23 cellular contexts compared by ENCODE assay signal in the genomic region with DNA sequence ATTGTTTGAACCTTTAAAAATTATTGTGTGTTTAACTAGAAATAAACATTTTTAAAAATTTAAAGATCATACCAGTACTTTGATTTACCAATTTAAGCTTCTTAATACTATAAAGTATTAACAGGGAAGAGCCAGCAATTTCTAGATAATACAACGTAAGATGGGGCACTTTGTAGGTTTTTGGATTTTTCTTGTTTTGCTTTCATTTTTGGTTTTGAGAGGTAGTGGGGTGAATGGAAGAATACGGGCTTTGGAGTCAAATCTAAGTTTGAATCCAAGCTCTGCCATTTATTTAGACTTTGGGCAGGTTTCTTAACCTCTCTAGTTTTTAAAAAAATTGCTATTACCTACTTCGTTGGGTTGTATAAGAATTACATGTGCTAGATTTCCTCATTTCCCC. TPM values are rescaled to one million over a fixed set of nuclear protein-coding genes. Genes with fewer than 3 reads are reported as not detected.
DNase-seq lines count a peak whose midpoint lies in the region; ATAC-seq and TF ChIP-seq lines count a peak whose summit lies in the region.
"Had no signal": no experiment of that assay in that cellular context is flagged by ENCODE, and none has a peak within 500 bp of the region (broad histone marks: within the 10 kb centered on the region; RNA-seq: fewer than 3 reads in every experiment).

No MANE protein-coding gene starts in this region.

- H3K27me3 ChIP-seq in OCI-LY3 (ENCODE audit: low read depth, low read length) (no peaks in the 10 kb centered on the region), A673 (replicated peaks; ENCODE audit: insufficient read depth, low read depth, low read length, poor library complexity) (no peaks in the 10 kb centered on the region)
- H3K27me3 ChIP-seq: esophagus muscularis mucosa, gastroesophageal sphincter, neural progenitor cell had no signal

- intact Hi-C loops in dendritic cell treated with granulocyte-macrophage colony-stimulating factor and Interleukin-4, amounts not matched to agents 40 ng/mL and 50 ng/mL, for 4 days (cut with micrococcal nuclease), result no loop called here
- intact Hi-C loops in A673 (cut with micrococcal nuclease; ENCODE audit: unreplicated experiment), result no loop called here

- H3K4me1 Mint-ChIP-seq in activated naive CD8-positive, alpha-beta T cell treated with anti-CD3 and anti-CD28 coated beads, Interleukin-2, amount 10 ng/mL, durations not matched to agents 7 days and 5 days, result peaks cover 6% of the 10 kb centered on the region
- H3K4me1 Mint-ChIP-seq in activated naive CD8-positive, alpha-beta T cell treated with anti-CD3 and anti-CD28 coated beads for 36 hours, result peaks cover 1% of the 10 kb centered on the region
- H3K4me1 Mint-ChIP-seq in dendritic cell treated with granulocyte-macrophage colony-stimulating factor and Interleukin-4, amounts not matched to agents 40 ng/mL and 50 ng/mL, for 4 days (ENCODE audit: low read depth), result peaks cover 6% of the 10 kb centered on the region
- H3K4me1 Mint-ChIP-seq in stimulated activated naive CD8-positive, alpha-beta T cell treated with anti-CD3 and anti-CD28 coated beads, Interleukin-15, amount 100 ng/mL, for 72 hours, result peaks cover 12% of the 10 kb centered on the region

- H3K4me3 ChIP-seq in OCI-LY3 (ENCODE audit: low read length) (peak overlapping the region; percentile 31), A673 (ENCODE audit: low read depth, low read length, poor library complexity, severe bottlenecking) (no peak overlapping the region), coronary artery (no peak overlapping the region)
- H3K4me3 ChIP-seq: esophagus muscularis mucosa, gastroesophageal sphincter, neural progenitor cell, psoas muscle, thoracic aorta had no signal

- POLR2A ChIA-PET in activated naive CD8-positive, alpha-beta T cell treated with anti-CD3 and anti-CD28 coated beads, Interleukin-2, amount 10 ng/mL, durations not matched to agents 7 days and 5 days (lab: Charles Lee), result no interaction called here
- POLR2A ChIA-PET in A673 (lab: Charles Lee; ENCODE audit: low non-redundant PET), result no interaction called here

- no peaks in the 10 kb centered on the region for H3K79me2 ChIP-seq in OCI-LY3 (ENCODE audit: low read length)

- DNase-seq in activated naive CD8-positive, alpha-beta T cell treated with anti-CD3 and anti-CD28 coated beads, Interleukin-2, amount 10 ng/mL, durations not matched to agents 7 days and 5 days, result no peak
- DNase-seq in activated naive CD8-positive, alpha-beta T cell treated with anti-CD3 and anti-CD28 coated beads for 36 hours, result no peak
- no peak for DNase-seq in stimulated activated naive CD8-positive, alpha-beta T cell treated with anti-CD3 and anti-CD28 coated beads, Interleukin-15, amount 100 ng/mL, for 72 hours
- no peak for DNase-seq in A673 (ENCODE audit: low spot score)
- no peak for DNase-seq in iPS-NIHi7 (ENCODE audit: extremely low spot score)
- DNase-seq in coronary artery (ENCODE audit: low spot score), result no peak
- DNase-seq: anterior cingulate cortex; caudate nucleus; effector CD4-positive, alpha-beta T cell; KG1; midbrain; NCI-H1105; NCI-H2081; psoas muscle; small intestine; stimulated activated CD4-positive, alpha-beta T cell treated with anti-CD3 and anti-CD28 coated beads, Interleukin-4, amount 100 ng/mL, for 4 hours had no signal

- no peak for ATAC-seq in activated naive CD8-positive, alpha-beta T cell treated with anti-CD3 and anti-CD28 coated beads, Interleukin-2, amount 10 ng/mL, durations not matched to agents 7 days and 5 days (ENCODE audit: low read depth)
- no peak for ATAC-seq in stimulated activated naive CD8-positive, alpha-beta T cell treated with anti-CD3 and anti-CD28 coated beads, Interleukin-15, amount 100 ng/mL, for 72 hours
- ATAC-seq: gastroesophageal sphincter, psoas muscle had no signal

- CTCF ChIA-PET in A673 (lab: Charles Lee), result no interaction called here

- no peaks in the 10 kb centered on the region for H3K9me3 Mint-ChIP-seq in activated naive CD8-positive, alpha-beta T cell treated with anti-CD3 and anti-CD28 coated beads, Interleukin-2, amount 10 ng/mL, durations not matched to agents 7 days and 5 days
- no peaks in the 10 kb centered on the region for H3K9me3 Mint-ChIP-seq in activated naive CD8-positive, alpha-beta T cell treated with anti-CD3 and anti-CD28 coated beads for 36 hours
- H3K9me3 Mint-ChIP-seq in dendritic cell treated with granulocyte-macrophage colony-stimulating factor and Interleukin-4, amounts not matched to agents 40 ng/mL and 50 ng/mL, for 4 days, result no peaks in the 10 kb centered on the region
- no peaks in the 10 kb centered on the region for H3K9me3 Mint-ChIP-seq in stimulated activated naive CD8-positive, alpha-beta T cell treated with anti-CD3 and anti-CD28 coated beads, Interleukin-15, amount 100 ng/mL, for 72 hours
- H3K9me3 Mint-ChIP-seq: activated T-helper 2 cell treated with anti-CD3 and anti-CD28 coated beads, Interferon-gamma antibody, Interleukin-2, Interleukin-4, amounts not matched to agents 10 μg/mL and 5 μg/mL and 100 μg/mL, durations not matched to agents 14 hours and 24 hours and 36 hours; neural progenitor cell had no signal

- H3K27ac ChIP-seq in OCI-LY3 (ENCODE audit: low read length), result no peak overlapping the region
- H3K27ac ChIP-seq in A673 (ENCODE audit: low read depth, low read length, poor library complexity, severe bottlenecking), result no peak overlapping the region
- H3K27ac ChIP-seq in coronary artery, result no peak overlapping the region
- H3K27ac ChIP-seq: esophagus muscularis mucosa, gastroesophageal sphincter, neural progenitor cell, psoas muscle, thoracic aorta had no signal

- no peak overlapping the region for H3K27ac Mint-ChIP-seq in activated naive CD8-positive, alpha-beta T cell treated with anti-CD3 and anti-CD28 coated beads, Interleukin-2, amount 10 ng/mL, durations not matched to agents 7 days and 5 days
- no peak overlapping the region for H3K27ac Mint-ChIP-seq in activated naive CD8-positive, alpha-beta T cell treated with anti-CD3 and anti-CD28 coated beads for 36 hours
- peak overlapping the region; percentile 54 for H3K27ac Mint-ChIP-seq in dendritic cell treated with granulocyte-macrophage colony-stimulating factor and Interleukin-4, amounts not matched to agents 40 ng/mL and 50 ng/mL, for 4 days
- peak overlapping the region; percentile 27 to 59 for H3K27ac Mint-ChIP-seq in stimulated activated naive CD8-positive, alpha-beta T cell treated with anti-CD3 and anti-CD28 coated beads, Interleukin-15, amount 100 ng/mL, for 72 hours
- H3K27ac Mint-ChIP-seq: activated T-helper 2 cell treated with anti-CD3 and anti-CD28 coated beads, Interferon-gamma antibody, Interleukin-2, Interleukin-4, amounts not matched to agents 10 μg/mL and 5 μg/mL and 100 μg/mL, durations not matched to agents 14 hours and 24 hours and 36 hours; neural progenitor cell had no signal

- TF ChIP-seq CTCF in OCI-LY3 (IDR thresholded peaks at IDR 0.05; ENCODE audit: low read depth, low read length), result no peak
- TF ChIP-seq CTCF in A673 (conservative IDR thresholded peaks at IDR 0.05; ENCODE audit: low read depth, low read length), result no peak
- no peak for TF ChIP-seq CTCF in coronary artery (IDR thresholded peaks at IDR 0.05)

- peak overlapping the region; percentile 38 for H3K4me2 ChIP-seq in OCI-LY3 (ENCODE audit: low read length)
- H3K4me2 ChIP-seq: neural progenitor cell had no signal

- no peaks in the 10 kb centered on the region for H3K9me3 ChIP-seq in OCI-LY3 (ENCODE audit: insufficient read depth, low read length)
- H3K9me3 ChIP-seq in A673 (ENCODE audit: low read depth, low read length, poor library complexity, severe bottlenecking), result no peaks in the 10 kb centered on the region
- H3K9me3 ChIP-seq: esophagus muscularis mucosa, gastroesophageal sphincter, psoas muscle, thoracic aorta had no signal

- H4K20me1 ChIP-seq in OCI-LY3 (ENCODE audit: insufficient read depth, low read length), result no peaks in the 10 kb centered on the region

- no peaks in the 10 kb centered on the region for H3K27me3 Mint-ChIP-seq in activated naive CD8-positive, alpha-beta T cell treated with anti-CD3 and anti-CD28 coated beads, Interleukin-2, amount 10 ng/mL, durations not matched to agents 7 days and 5 days
- H3K27me3 Mint-ChIP-seq in activated naive CD8-positive, alpha-beta T cell treated with anti-CD3 and anti-CD28 coated beads for 36 hours, result no peaks in the 10 kb centered on the region
- H3K27me3 Mint-ChIP-seq in dendritic cell treated with granulocyte-macrophage colony-stimulating factor and Interleukin-4, amounts not matched to agents 40 ng/mL and 50 ng/mL, for 4 days, result no peaks in the 10 kb centered on the region
- H3K27me3 Mint-ChIP-seq in stimulated activated naive CD8-positive, alpha-beta T cell treated with anti-CD3 and anti-CD28 coated beads, Interleukin-15, amount 100 ng/mL, for 72 hours, result no peaks in the 10 kb centered on the region

- H3K4me3 Mint-ChIP-seq in activated naive CD8-positive, alpha-beta T cell treated with anti-CD3 and anti-CD28 coated beads, Interleukin-2, amount 10 ng/mL, durations not matched to agents 7 days and 5 days, result peak overlapping the region; percentile 48
- H3K4me3 Mint-ChIP-seq in activated naive CD8-positive, alpha-beta T cell treated with anti-CD3 and anti-CD28 coated beads for 36 hours, result no peak overlapping the region
- peak overlapping the region; percentile 61 for H3K4me3 Mint-ChIP-seq in dendritic cell treated with granulocyte-macrophage colony-stimulating factor and Interleukin-4, amounts not matched to agents 40 ng/mL and 50 ng/mL, for 4 days
- H3K4me3 Mint-ChIP-seq in stimulated activated naive CD8-positive, alpha-beta T cell treated with anti-CD3 and anti-CD28 coated beads, Interleukin-15, amount 100 ng/mL, for 72 hours, result peak overlapping the region; percentile 2 to 56
- H3K4me3 Mint-ChIP-seq: neural progenitor cell had no signal

- no peak overlapping the region for H2AFZ ChIP-seq in OCI-LY3 (ENCODE audit: low read depth, low read length)
- H2AFZ ChIP-seq: neural progenitor cell had no signal

- H3K36me3 Mint-ChIP-seq in activated naive CD8-positive, alpha-beta T cell treated with anti-CD3 and anti-CD28 coated beads, Interleukin-2, amount 10 ng/mL, durations not matched to agents 7 days and 5 days, result no peaks in the 10 kb centered on the region
- H3K36me3 Mint-ChIP-seq in activated naive CD8-positive, alpha-beta T cell treated with anti-CD3 and anti-CD28 coated beads for 36 hours, result no peaks in the 10 kb centered on the region
- H3K36me3 Mint-ChIP-seq in dendritic cell treated with granulocyte-macrophage colony-stimulating factor and Interleukin-4, amounts not matched to agents 40 ng/mL and 50 ng/mL, for 4 days (ENCODE audit: low read depth), result no peaks in the 10 kb centered on the region

- H3K4me1 ChIP-seq in OCI-LY3 (ENCODE audit: low read length), result peaks cover 15% of the 10 kb centered on the region
- peaks cover 18% of the 10 kb centered on the region for H3K4me1 ChIP-seq in A673 (ENCODE audit: insufficient read depth, low read length, poor library complexity, severe bottlenecking)
- H3K4me1 ChIP-seq: esophagus muscularis mucosa, psoas muscle had no signal

- no TSS peak for BruUV-seq in A673 (replicated peaks; lab: Mats Ljungman, UMichigan)

- H3K36me3 ChIP-seq in OCI-LY3 (replicated peaks; ENCODE audit: low read depth, low read length), result no peaks in the 10 kb centered on the region
- no peaks in the 10 kb centered on the region for H3K36me3 ChIP-seq in A673 (ENCODE audit: insufficient read depth, low read length, poor library complexity, severe bottlenecking)
- H3K36me3 ChIP-seq: esophagus muscularis mucosa, gastroesophageal sphincter, neural progenitor cell, thoracic aorta had no signal

- no peak overlapping the region for H3K9ac ChIP-seq in OCI-LY3 (ENCODE audit: low read length)
- H3K9ac ChIP-seq: neural progenitor cell had no signal

RNA-seq across cellular contexts. Expression of gene CSTPP1, which starts 44.9 kb away (rescaled TPM):
- 10 to 100 TPM; 14.2 to 16.5 TPM for total RNA-seq in activated naive CD8-positive, alpha-beta T cell treated with anti-CD3 and anti-CD28 coated beads, Interleukin-2, amount 10 ng/mL, durations not matched to agents 7 days and 5 days
- 10 to 100 TPM; 13.0 to 15.0 TPM for total RNA-seq in activated naive CD8-positive, alpha-beta T cell treated with anti-CD3 and anti-CD28 coated beads for 36 hours
- total RNA-seq in A673 (2021), result 79.3 and 89.7 TPM in 2 replicates

Comparison
In these comparisons a context has a peak if more than half of its experiments do, and no peak if none do; other contexts are left out.
1. H3K27ac Mint-ChIP-seq: peak in dendritic cell treated with granulocyte-macrophage colony-stimulating factor and Interleukin-4, amounts not matched to agents 40 ng/mL and 50 ng/mL, for 4 days (single experiment) and stimulated activated naive CD8-positive, alpha-beta T cell treated with anti-CD3 and anti-CD28 coated beads, Interleukin-15, amount 100 ng/mL, for 72 hours (2 of 2); none in activated naive CD8-positive, alpha-beta T cell treated with anti-CD3 and anti-CD28 coated beads, Interleukin-2, amount 10 ng/mL, durations not matched to agents 7 days and 5 days (single experiment) and activated naive CD8-positive, alpha-beta T cell treated with anti-CD3 and anti-CD28 coated beads for 36 hours (single experiment).